Comparison of ENCODE assay signal across 22 cellular contexts in the genomic region with DNA sequence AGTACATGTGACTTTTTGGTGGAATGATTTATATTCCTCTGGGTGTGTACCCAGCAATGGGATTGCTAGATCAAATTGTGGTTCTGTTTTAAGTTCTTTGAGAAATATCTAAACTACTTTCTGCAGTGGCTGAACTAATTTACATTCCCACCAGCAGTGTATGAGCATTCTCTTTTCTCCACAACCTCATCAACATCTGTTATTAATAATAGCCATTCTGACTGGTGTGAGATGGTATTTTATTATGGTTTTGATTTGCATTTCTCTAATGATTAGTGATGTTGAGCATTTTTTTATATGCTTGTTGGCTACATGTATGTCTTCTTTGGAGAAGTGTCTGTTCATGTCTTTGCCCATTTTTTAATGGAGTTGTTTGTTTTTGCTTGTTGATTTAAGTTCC.
"Had no signal": no experiment of that assay in that cellular context is flagged by ENCODE, and none has a peak within 500 bp of the region (broad histone marks: within the 10 kb centered on the region; RNA-seq: fewer than 3 reads in every experiment).

No MANE protein-coding gene starts in this region.

- H3K36me3 ChIP-seq: brain microvascular endothelial cell, heart left ventricle, prostate gland, stomach, suprapubic skin, tibial nerve had no signal

- H3K27me3 ChIP-seq: brain microvascular endothelial cell, heart left ventricle, stomach, suprapubic skin, tibial nerve had no signal

- H3K9me3 ChIP-seq: heart left ventricle, prostate gland, stomach, suprapubic skin, tibial nerve had no signal

- H3K27ac Mint-ChIP-seq: activated CD4-positive, alpha-beta T cell treated with anti-CD3 and anti-CD28 coated beads, Interleukin-2, amount 10 ng/mL, durations not matched to agents 7 days and 5 days; activated CD8-positive, alpha-beta T cell treated with anti-CD3 and anti-CD28 coated beads, Interleukin-2, amount 10 ng/mL, durations not matched to agents 7 days and 5 days; activated naive CD4-positive, alpha-beta T cell treated with anti-CD3 and anti-CD28 coated beads, Interleukin-2, amount 50 U/mL, for 24 hours; dendritic cell treated with granulocyte-macrophage colony-stimulating factor and Interleukin-4, amounts not matched to agents 40 ng/mL and 50 ng/mL, for 4 days; memory B cell; natural killer cell treated with Interleukin-12 subunit alpha and Interleukin-12 subunit beta and Interleukin-15 and Interleukin-18, amount 100 ng/mL, for 72 hours had no signal

- H3K4me1 Mint-ChIP-seq: activated CD4-positive, alpha-beta T cell treated with anti-CD3 and anti-CD28 coated beads, Interleukin-2, amount 10 ng/mL, durations not matched to agents 7 days and 5 days; activated naive CD4-positive, alpha-beta T cell treated with anti-CD3 and anti-CD28 coated beads, Interleukin-2, amount 50 U/mL, for 24 hours had no signal

- H3K9me3 Mint-ChIP-seq: memory B cell had no signal

- H3K4me3 ChIP-seq: heart left ventricle, prostate gland, stomach, suprapubic skin, tibial nerve had no signal

- H3K4me3 Mint-ChIP-seq: activated CD4-positive, alpha-beta T cell treated with anti-CD3 and anti-CD28 coated beads, Interleukin-2, amount 10 ng/mL, durations not matched to agents 7 days and 5 days; activated CD8-positive, alpha-beta T cell treated with anti-CD3 and anti-CD28 coated beads, Interleukin-2, amount 10 ng/mL, durations not matched to agents 7 days and 5 days; activated naive CD4-positive, alpha-beta T cell treated with anti-CD3 and anti-CD28 coated beads, Interleukin-2, amount 50 U/mL, for 24 hours; dendritic cell treated with granulocyte-macrophage colony-stimulating factor and Interleukin-4, amounts not matched to agents 40 ng/mL and 50 ng/mL, for 4 days; memory B cell; natural killer cell treated with Interleukin-12 subunit alpha and Interleukin-12 subunit beta and Interleukin-15 and Interleukin-18, amount 100 ng/mL, for 72 hours had no signal

- H3K27me3 Mint-ChIP-seq: activated CD4-positive, alpha-beta T cell treated with anti-CD3 and anti-CD28 coated beads, Interleukin-2, amount 10 ng/mL, durations not matched to agents 7 days and 5 days; activated naive CD4-positive, alpha-beta T cell treated with anti-CD3 and anti-CD28 coated beads, Interleukin-2, amount 50 U/mL, for 24 hours; dendritic cell treated with granulocyte-macrophage colony-stimulating factor and Interleukin-4, amounts not matched to agents 40 ng/mL and 50 ng/mL, for 4 days; natural killer cell treated with Interleukin-12 subunit alpha and Interleukin-12 subunit beta and Interleukin-15 and Interleukin-18, amount 100 ng/mL, for 72 hours had no signal

- H3K27ac ChIP-seq: brain microvascular endothelial cell, heart left ventricle, prostate gland, stomach, suprapubic skin, tibial nerve, VCaP had no signal

- ATAC-seq: activated CD4-positive, CD25-positive, alpha-beta regulatory T cell treated with anti-CD3 and anti-CD28 coated beads, Interleukin-2, amount 50 U/mL, for 24 hours; activated CD8-positive, alpha-beta T cell treated with anti-CD3 and anti-CD28 coated beads, Interleukin-2, amount 10 ng/mL, durations not matched to agents 7 days and 5 days; heart left ventricle; left colon; natural killer cell treated with Interleukin-12 subunit alpha and Interleukin-12 subunit beta and Interleukin-15 and Interleukin-18, amount 100 ng/mL, for 72 hours had no signal

- DNase-seq: activated CD4-positive, alpha-beta T cell treated with anti-CD3 and anti-CD28 coated beads, Interleukin-2, amount 10 ng/mL, durations not matched to agents 7 days and 5 days; activated CD8-positive, alpha-beta T cell treated with anti-CD3 and anti-CD28 coated beads, Interleukin-2, amount 10 ng/mL, durations not matched to agents 7 days and 5 days; activated gamma-delta T cell treated with Interleukin-2 at 50 U/mL for 16 hours; anterior cingulate cortex; brain microvascular endothelial cell; caudate nucleus; effector CD4-positive, alpha-beta T cell; heart left ventricle; left colon; stomach had no signal

- H3K4me1 ChIP-seq: heart left ventricle, prostate gland, stomach, suprapubic skin, tibial nerve had no signal

- FAIRE-seq: endometrium, keratinocyte, urothelium cell line had no signal
